ENCODE assay signal across 20 cellular contexts in the genomic region with DNA sequence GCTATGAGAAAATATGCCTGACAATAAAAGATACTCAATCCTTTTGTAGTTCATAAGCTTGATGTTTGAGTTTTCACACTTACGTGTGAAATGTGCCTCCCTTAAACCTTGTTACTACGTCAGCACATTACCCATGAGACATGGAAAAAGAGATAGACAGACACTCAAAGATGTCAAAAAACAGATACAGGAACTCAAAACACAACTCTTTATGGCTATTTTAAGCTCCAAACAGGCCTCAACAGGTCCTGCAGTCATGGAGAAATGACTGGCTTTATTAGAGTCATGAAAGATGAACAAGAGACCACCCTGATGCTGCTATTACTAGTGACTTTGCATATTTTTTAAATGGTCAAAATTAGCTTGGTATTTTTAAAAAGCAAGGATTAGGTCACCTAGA.
A peak's percentile ranks its signal among the peaks of the same experiment; 100 is the strongest.
DNase-seq lines count a peak whose midpoint lies in the region; ATAC-seq, FAIRE-seq and TF ChIP-seq lines count a peak whose summit lies in the region.
"Had no signal": no experiment of that assay in that cellular context is flagged by ENCODE, and none has a peak within 500 bp of the region (broad histone marks: within the 10 kb centered on the region; RNA-seq: fewer than 3 reads in every experiment).

No MANE protein-coding gene starts in this region.

- no peaks in the 10 kb centered on the region for H3K79me2 ChIP-seq in K562 (ENCODE audit: control insufficient read depth, insufficient read depth, low read length)
- no peaks in the 10 kb centered on the region for H3K79me2 ChIP-seq in hepatocyte

- POLR2A ChIA-PET in A549 (lab: Yijun Ruan, JAX) (no interaction called here), K562 (lab: Yijun Ruan, JAX) (interaction anchor here (0.7 kb wide), 1 partner anchor 9 kb away, joined by 3 read pairs; no protein-coding TSS in a partner anchor)

- no peaks in the 10 kb centered on the region for H3K36me3 Mint-ChIP-seq in activated naive CD4-positive, alpha-beta T cell treated with anti-CD3 and anti-CD28 coated beads, Interleukin-2, amount 10 ng/mL, durations not matched to agents 7 days and 5 days
- H3K36me3 Mint-ChIP-seq: CD4-positive, alpha-beta memory T cell had no signal

- FAIRE-seq in A549 (lab: Jason Lieb, UNC) (no peak), K562 (lab: Jason Lieb, UNC) (no peak), kidney (lab: Jason Lieb, UNC) (no peak)
- FAIRE-seq: H1 had no signal

- H3K4me2 ChIP-seq in A549 = no peak overlapping the region
- no peak overlapping the region for H3K4me2 ChIP-seq in K562 (ENCODE audit: insufficient read depth, low read length)
- H3K4me2 ChIP-seq in hepatocyte = no peak overlapping the region

- H3K36me3 ChIP-seq in K562 (ENCODE audit: control insufficient read depth, insufficient read depth, low read length) = no peaks in the 10 kb centered on the region; the same call in 2 of the 3 replicates
- no peaks in the 10 kb centered on the region for H3K36me3 ChIP-seq in hepatocyte (replicated peaks; ENCODE audit: insufficient read depth, low read depth)
- H3K36me3 ChIP-seq in kidney (ENCODE audit: control insufficient read depth in 1 of 2, insufficient read depth in 2 of 2, low read length in 2 of 2) = peaks cover 0 to 8% of the 10 kb centered on the region in 2 donors

- DNase-seq in A549 (ENCODE audit: low read depth in 1 of 2, low spot score in 1 of 2) = no peak
- DNase-seq in K562 (ENCODE audit: extremely low read depth in 1 of 4, low spot score in 3 of 4) = no peak
- DNase-seq in hepatocyte (ENCODE audit: low spot score) = no peak
- DNase-seq in kidney = no peak
- no peak for DNase-seq in activated naive CD4-positive, alpha-beta T cell treated with anti-CD3 and anti-CD28 coated beads, Interleukin-2, amount 10 ng/mL, durations not matched to agents 7 days and 5 days
- DNase-seq in Right ventricle myocardium superior = no peak
- DNase-seq: 8988T; C1 segment of cervical spinal cord; Calu3; CD4-positive, alpha-beta memory T cell; COR-L47; DMS53; DMS79 treated with DMSO at 0.1 percent for 48 hours; GF-D8; GM23248; H7; HCEC 1CT had no signal

- H3K27me3 Mint-ChIP-seq in activated naive CD4-positive, alpha-beta T cell treated with anti-CD3 and anti-CD28 coated beads, Interleukin-2, amount 10 ng/mL, durations not matched to agents 7 days and 5 days = peaks cover 19% of the 10 kb centered on the region

- BruUV-seq in K562 (replicated peaks; lab: Mats Ljungman, UMichigan) = no TSS peak

- H3K27ac Mint-ChIP-seq in activated naive CD4-positive, alpha-beta T cell treated with anti-CD3 and anti-CD28 coated beads, Interleukin-2, amount 10 ng/mL, durations not matched to agents 7 days and 5 days = no peak overlapping the region
- H3K27ac Mint-ChIP-seq: CD4-positive, alpha-beta memory T cell had no signal

- H3K9ac ChIP-seq in K562 (ENCODE audit: insufficient read depth in 1 of 2, low read depth in 2 of 2, low read length in 2 of 2) (no peak overlapping the region), kidney (ENCODE audit: low read length in 2 of 2) (no peak overlapping the region)
- H3K9ac ChIP-seq: GM23248 had no signal

- H3K4me3 Mint-ChIP-seq in activated naive CD4-positive, alpha-beta T cell treated with anti-CD3 and anti-CD28 coated beads, Interleukin-2, amount 10 ng/mL, durations not matched to agents 7 days and 5 days = no peak overlapping the region
- H3K4me3 Mint-ChIP-seq: CD4-positive, alpha-beta memory T cell had no signal

- no peaks in the 10 kb centered on the region for H3K9me3 Mint-ChIP-seq in activated naive CD4-positive, alpha-beta T cell treated with anti-CD3 and anti-CD28 coated beads, Interleukin-2, amount 10 ng/mL, durations not matched to agents 7 days and 5 days
- H3K9me3 Mint-ChIP-seq: CD4-positive, alpha-beta memory T cell had no signal

- TF ChIP-seq EP300 in A549 (IDR thresholded peaks at IDR 0.05) (no peak), K562 (IDR thresholded peaks at IDR 0.05; ENCODE audit: low read length) (no peak)

- H3K27me3 ChIP-seq in K562 (ENCODE audit: control insufficient read depth in 2 of 2, insufficient read depth in 2 of 2, low read length in 2 of 2) (no peaks in the 10 kb centered on the region), hepatocyte (no peaks in the 10 kb centered on the region)

- H3K4me3 ChIP-seq in A549 (no peak overlapping the region), K562 (no peak overlapping the region), hepatocyte (no peak overlapping the region), kidney (ENCODE audit: low read length in 2 of 2) (no peak overlapping the region)
- H3K4me3 ChIP-seq: GM23248 had no signal

- H4K20me1 ChIP-seq in K562 (replicated peaks; ENCODE audit: control insufficient read depth, insufficient read depth, low read length) (no peaks in the 10 kb centered on the region), hepatocyte (ENCODE audit: insufficient read depth, poor library complexity, severe bottlenecking) (no peaks in the 10 kb centered on the region)

- H3K4me1 ChIP-seq in A549 (peaks cover 20% of the 10 kb centered on the region), K562 (replicated peaks in 1 of 2; ENCODE audit: control insufficient read depth in 2 of 2, insufficient read depth in 2 of 2, low read length in 2 of 2) (no peaks in the 10 kb centered on the region; a peak in 1 of 5 replicates), hepatocyte (ENCODE audit: insufficient read depth) (no peaks in the 10 kb centered on the region), kidney (ENCODE audit: control insufficient read depth in 1 of 2, insufficient read depth in 1 of 2, low read depth in 1 of 2, low read length in 2 of 2) (peaks cover 0 to 2% of the 10 kb centered on the region in 2 donors)

- H3K27ac ChIP-seq in A549 (0 out of 6 replicates have a peak overlapping the region, but pooled peaks of 1 of the 2 experiments have one; percentile 4), K562 (ENCODE audit: extremely low read depth, low read depth, low read length) (no peak overlapping the region), hepatocyte (peak overlapping the region; percentile 27), kidney (ENCODE audit: low read depth in 2 of 2, low read length in 2 of 2) (no peak overlapping the region)
- H3K27ac ChIP-seq: GM23248 had no signal

- no peak for TF ChIP-seq RAD21 in A549 (conservative IDR thresholded peaks at IDR 0.05 in 1 of 2, IDR thresholded peaks at IDR 0.05 in 1 of 2)
- no peak for TF ChIP-seq RAD21 in K562 (CRISPR knock-in tag; conservative IDR thresholded peaks at IDR 0.05 in 1 of 2, IDR thresholded peaks at IDR 0.05 in 1 of 2)

- in situ Hi-C loops in K562 (cut with MboI) = no loop called here

- H3K9me2 ChIP-seq in hepatocyte (replicated peaks; ENCODE audit: insufficient read depth) = no peaks in the 10 kb centered on the region

- no peak for TF ChIP-seq POLR2A in A549 (IDR thresholded peaks at IDR 0.05; ENCODE audit: low read length)
- no peak for TF ChIP-seq POLR2A in K562 (conservative IDR thresholded peaks at IDR 0.05)

- H3K9me1 ChIP-seq in K562 (ENCODE audit: control insufficient read depth, insufficient read depth, low read length) = no peaks in the 10 kb centered on the region

- H3K9me3 ChIP-seq in A549 (no peaks in the 10 kb centered on the region), K562 (replicated peaks; ENCODE audit: control insufficient read depth, insufficient read depth, low read depth, low read length) (no peaks in the 10 kb centered on the region), hepatocyte (ENCODE audit: low read depth) (no peaks in the 10 kb centered on the region), kidney (ENCODE audit: control insufficient read depth in 1 of 2, low read length in 2 of 2) (no peaks in the 10 kb centered on the region)

- H3K4me1 Mint-ChIP-seq in activated naive CD4-positive, alpha-beta T cell treated with anti-CD3 and anti-CD28 coated beads, Interleukin-2, amount 10 ng/mL, durations not matched to agents 7 days and 5 days = peaks cover 8% of the 10 kb centered on the region

- TF ChIP-seq CTCF in A549 (IDR thresholded peaks at IDR 0.05) (no peak), K562 (IDR thresholded peaks at IDR 0.05 in 2 of 3, conservative IDR thresholded peaks at IDR 0.05 in 1 of 3; ENCODE audit: insufficient read depth in 2 of 3, low read depth in 1 of 3, low read length in 3 of 3) (no peak), hepatocyte (IDR thresholded peaks at IDR 0.05; ENCODE audit: poor library complexity) (no peak), kidney (IDR thresholded peaks at IDR 0.05; ENCODE audit: borderline replicate concordance, extremely low read depth, insufficient read depth) (no peak)

- 94% methylated on average over 2 of the region's 2 CpGs for WGBS in A549 (ENCODE audit: missing lambda C conversion rate)
- WGBS in K562 (ENCODE audit: insufficient coverage, low coverage, missing lambda C conversion rate) = 71% methylated on average over 2 of the region's 2 CpGs
- WGBS in hepatocyte (ENCODE audit: low lambda C conversion rate, missing lambda C conversion rate) = 85% methylated on average over 2 of the region's 2 CpGs

- no peak for ATAC-seq in A549
- peak; percentile 36 for ATAC-seq in GM18868 (IDR thresholded peaks at IDR 0.05; ENCODE audit: unreplicated experiment)
- no peak for ATAC-seq in K562
- ATAC-seq in HG03342 (IDR thresholded peaks at IDR 0.05; ENCODE audit: unreplicated experiment) = no peak
- no peak for ATAC-seq in Right ventricle myocardium superior (ENCODE audit: poor library complexity)

- CTCF ChIA-PET in A549 (lab: Yijun Ruan, JAX) = interaction anchor here (1.2 to 1.3 kb wide), 2 partner anchors 53 to 144 kb away, joined by 3 read pairs; no protein-coding TSS in a partner anchor
- CTCF ChIA-PET in K562 (lab: Yijun Ruan, JAX; ENCODE audit: low intra/inter-chr PET ratio) = no interaction called here
- CTCF ChIA-PET in activated naive CD4-positive, alpha-beta T cell treated with anti-CD3 and anti-CD28 coated beads, Interleukin-2, amount 10 ng/mL, durations not matched to agents 7 days and 5 days (lab: Charles Lee) = interaction anchor here (1.3 kb wide), 1 partner anchor 44 kb away, joined by 3 read pairs; no protein-coding TSS in a partner anchor

- no peak overlapping the region for H2AFZ ChIP-seq in K562 (ENCODE audit: low read depth, low read length)
- H2AFZ ChIP-seq in hepatocyte = no peak overlapping the region
- H2AFZ ChIP-seq: GM23248 had no signal

- intact Hi-C loops in K562 (cut with micrococcal nuclease) (no loop called here), kidney (cut with DNase I) (no loop called here), Right ventricle myocardium superior (cut with DNase I) (no loop called here)

TF ChIP-seq in A549, 52 proteins besides CTCF, POLR2A, EP300 and RAD21 (continues in another document):
- TF ChIP-seq MAFK (IDR thresholded peaks at IDR 0.05; ENCODE audit: partially characterized antibody) = peak; percentile 14
- no peak for TF ChIP-seq FOXS1 (CRISPR knock-in tag; IDR thresholded peaks at IDR 0.05)
- TF ChIP-seq FOSL2 (IDR thresholded peaks at IDR 0.05) = no peak
- no peak for TF ChIP-seq FOSL2 (CRISPR knock-in tag; IDR thresholded peaks at IDR 0.05)
- TF ChIP-seq JUNB (IDR thresholded peaks at IDR 0.05) = no peak

TF ChIP-seq in K562, 482 proteins besides CTCF, POLR2A, EP300 and RAD21:
- TF ChIP-seq ZNF444 (CRISPR knock-in tag; IDR thresholded peaks at IDR 0.05) (no peak), ZNF316 (IDR thresholded peaks at IDR 0.05) (peak; percentile 15; the same call in 1 of the 2 replicates)

Comparison
In these comparisons a context has a peak if more than half of its experiments do, and no peak if none do; other contexts are left out.
1. Of the 35 proteins assayed by ChIP-seq in both K562 and A549: peak only in K562: none; only in A549: MAFK; in both: none; in neither: 34.